Comparison of ENCODE assay signal across 8 cellular contexts in genomic region chr2:26764078-26764887, GRCh38. TPM values are rescaled to one million over a fixed set of nuclear protein-coding genes. Genes with fewer than 3 reads are reported as not detected.
DNase-seq lines count a peak whose midpoint lies in the region; ATAC-seq and TF ChIP-seq lines count a peak whose summit lies in the region.

A gene with protein sequence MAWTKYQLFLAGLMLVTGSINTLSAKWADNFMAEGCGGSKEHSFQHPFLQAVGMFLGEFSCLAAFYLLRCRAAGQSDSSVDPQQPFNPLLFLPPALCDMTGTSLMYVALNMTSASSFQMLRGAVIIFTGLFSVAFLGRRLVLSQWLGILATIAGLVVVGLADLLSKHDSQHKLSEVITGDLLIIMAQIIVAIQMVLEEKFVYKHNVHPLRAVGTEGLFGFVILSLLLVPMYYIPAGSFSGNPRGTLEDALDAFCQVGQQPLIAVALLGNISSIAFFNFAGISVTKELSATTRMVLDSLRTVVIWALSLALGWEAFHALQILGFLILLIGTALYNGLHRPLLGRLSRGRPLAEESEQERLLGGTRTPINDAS (plus strand): TSS chr2:26764284. CDS start chr2:26764350, 66 bp downstream.

- H3K56ac ChIP-seq in mesendoderm (ENCODE audit: low read length): peak within 1 kb of the TSS; percentile 91

- H3K9ac ChIP-seq in endocrine pancreas (ENCODE audit: control insufficient read depth, insufficient read depth, low read length) (peak within 1 kb of the TSS; percentile 78), mesendoderm (ENCODE audit: low read length) (peak within 1 kb of the TSS; percentile 85)

- H2BK120ac ChIP-seq in mesendoderm (ENCODE audit: low read depth, low read length): peak within 1 kb of the TSS; percentile 19

- peak within 1 kb of the TSS; percentile 89 for H3K4me2 ChIP-seq in mesendoderm (ENCODE audit: low read length)

- H3K27me3 ChIP-seq in BE2C (no peaks in the 10 kb centered on the region), endocrine pancreas (ENCODE audit: control insufficient read depth, insufficient read depth, low read length) (no peaks in the 10 kb centered on the region), mesendoderm (ENCODE audit: insufficient read depth, low read length, poor library complexity) (no peaks in the 10 kb centered on the region)

- H3K23ac ChIP-seq in mesendoderm (ENCODE audit: low read length): peak within 1 kb of the TSS; percentile 3

- no CpG with 5 or more reads among the region's 68 CpGs for WGBS in mesendoderm (ENCODE audit: extremely low coverage, insufficient coverage, low lambda C conversion rate)

- DNase-seq in BE2C: peak; percentile 90
- peak; percentile 78 for DNase-seq in NCI-H774 (lab: John Stamatoyannopoulos, UW)
- DNase-seq in activated CD8-positive, alpha-beta memory T cell treated with anti-CD3 and anti-CD28 coated beads, Interleukin-2, amount 50 U/mL, for 1 hour (ENCODE audit: extremely low read depth): peak; percentile 27
- peak; percentile 87 for DNase-seq in mesendoderm
- peak; percentile 75 for DNase-seq in stimulated activated CD8-positive, alpha-beta memory T cell treated with anti-CD3 and anti-CD28 coated beads, Interleukin-12 subunit alpha, Interleukin-12 subunit beta, amount 100 ng/mL, for 4 hours (ENCODE audit: low read depth)

- H3K36me3 ChIP-seq in BE2C (no peaks in the 10 kb centered on the region; the same call in 1 of the 2 replicates), endocrine pancreas (ENCODE audit: control insufficient read depth, insufficient read depth, low read length) (no peaks in the 10 kb centered on the region), mesendoderm (ENCODE audit: control insufficient read depth, insufficient read depth, low read length) (no peaks in the 10 kb centered on the region)

- peaks cover 15% of the 10 kb centered on the region for H3K79me1 ChIP-seq in mesendoderm (ENCODE audit: low read length)

- H3K4me1 ChIP-seq in BE2C: no peaks in the 10 kb centered on the region
- H3K4me1 ChIP-seq in endocrine pancreas (ENCODE audit: control insufficient read depth, insufficient read depth, low read length): peaks cover 5% of the 10 kb centered on the region
- peaks cover 2% of the 10 kb centered on the region for H3K4me1 ChIP-seq in mesendoderm (ENCODE audit: control insufficient read depth, low read depth, low read length)

- H3K18ac ChIP-seq in mesendoderm (ENCODE audit: low read length): peak within 1 kb of the TSS; percentile 88

- peak within 1 kb of the TSS; percentile 48 for H3K4ac ChIP-seq in mesendoderm (ENCODE audit: low read depth, low read length)

- no peak within 1 kb of the TSS for H2BK5ac ChIP-seq in mesendoderm (ENCODE audit: low read length)

- TF ChIP-seq CTCF in BE2C (IDR thresholded peaks at IDR 0.05; ENCODE audit: low read depth, low read length): no peak

- H3K27ac ChIP-seq in mesendoderm (ENCODE audit: low read depth, low read length): no peak within 1 kb of the TSS

- H3K79me2 ChIP-seq in mesendoderm (ENCODE audit: control insufficient read depth, insufficient read depth, low read length): peaks cover 4% of the 10 kb centered on the region

- ATAC-seq in HG03439 (IDR thresholded peaks at IDR 0.05; ENCODE audit: unreplicated experiment): peak; percentile 65

- H3K9me3 ChIP-seq in BE2C (no peaks in the 10 kb centered on the region), endocrine pancreas (ENCODE audit: control insufficient read depth, low read length) (no peaks in the 10 kb centered on the region)

- TF ChIP-seq POLR2A in GM19193 (IDR thresholded peaks at IDR 0.05; ENCODE audit: extremely low read depth, insufficient read depth, insufficient read length): peak; percentile 85

- H3K4me3 ChIP-seq in BE2C (ENCODE audit: low read depth, low read length): peak within 1 kb of the TSS; percentile 94
- peak within 1 kb of the TSS; percentile 75 for H3K4me3 ChIP-seq in endocrine pancreas (ENCODE audit: control insufficient read depth, insufficient read depth, low read length)
- peak within 1 kb of the TSS; percentile 92 for H3K4me3 ChIP-seq in mesendoderm (ENCODE audit: low read length)

- no peak within 1 kb of the TSS for H4K5ac ChIP-seq in mesendoderm (ENCODE audit: low read length)

- H2AK5ac ChIP-seq in mesendoderm (ENCODE audit: low read length): no peak within 1 kb of the TSS

- peak within 1 kb of the TSS; percentile 29 for H4K8ac ChIP-seq in mesendoderm (ENCODE audit: low read depth, low read length)

- H2BK15ac ChIP-seq in mesendoderm (replicated peaks; ENCODE audit: low read depth): no peak within 1 kb of the TSS

RNA-seq across cellular contexts. Expression of the gene that starts here (rescaled TPM):
- polyA plus RNA-seq in BE2C (2012; ENCODE audit: insufficient read depth, insufficient read length, low read depth): 20.8 TPM
- polyA plus RNA-seq in mesendoderm (2013, experiment 1 of 2): 11.1 TPM
- 10.8 TPM for polyA plus RNA-seq in mesendoderm (2013, experiment 2 of 2)

Comparison
In these comparisons a context has a peak if more than half of its experiments do, and no peak if none do; other contexts are left out.
1. DNase-seq: peak in every context shown above with its lines; median percentile 90 in BE2C; 87 in mesendoderm; 78 in NCI-H774; 75 in stimulated activated CD8-positive, alpha-beta memory T cell treated with anti-CD3 and anti-CD28 coated beads, Interleukin-12 subunit alpha, Interleukin-12 subunit beta, amount 100 ng/mL, for 4 hours; 27 in activated CD8-positive, alpha-beta memory T cell treated with anti-CD3 and anti-CD28 coated beads, Interleukin-2, amount 50 U/mL, for 1 hour.